In genomic region chr2:64267699-64268098, GRCh38 we compare ENCODE assay signal across 21 cellular contexts.
DNase-seq lines count a peak whose midpoint lies in the region; ATAC-seq and TF ChIP-seq lines count a peak whose summit lies in the region.
"Had no signal": no experiment of that assay in that cellular context is flagged by ENCODE, and none has a peak within 500 bp of the region (broad histone marks: within the 10 kb centered on the region; RNA-seq: fewer than 3 reads in every experiment).

No MANE protein-coding gene starts in this region.

- H3K4me3 Mint-ChIP-seq in T-helper 2 cell treated with Interferon-gamma antibody and Interleukin-4, amounts not matched to agents 5 μg/mL and 100 μg/mL, for 36 hours = no peak overlapping the region
- H3K4me3 Mint-ChIP-seq in activated T-cell treated with anti-CD3 and anti-CD28 coated beads, Interleukin-2, amount 50 U/mL, for 24 hours = no peak overlapping the region
- H3K4me3 Mint-ChIP-seq: activated naive CD8-positive, alpha-beta T cell treated with anti-CD3 and anti-CD28 coated beads, Interleukin-2, amount 10 ng/mL, durations not matched to agents 7 days and 5 days; activated T-cell treated with anti-CD3 and anti-CD28 coated beads, Interleukin-2, amount 50 U/mL, for 4 hours; CD4-positive, CD25-positive, alpha-beta regulatory T cell; naive thymus-derived CD4-positive, alpha-beta T cell; stimulated activated naive CD8-positive, alpha-beta T cell treated with anti-CD3 and anti-CD28 coated beads, Interleukin-15, Interleukin-2, amounts not matched to agents 100 ng/mL and 50 ng/mL, for 24 hours had no signal

- no peaks in the 10 kb centered on the region for H3K36me3 ChIP-seq in MG63

- H3K4me1 Mint-ChIP-seq in T-helper 2 cell treated with Interferon-gamma antibody and Interleukin-4, amounts not matched to agents 5 μg/mL and 100 μg/mL, for 36 hours (ENCODE audit: low read depth) = no peaks in the 10 kb centered on the region
- no peaks in the 10 kb centered on the region for H3K4me1 Mint-ChIP-seq in activated T-cell treated with anti-CD3 and anti-CD28 coated beads, Interleukin-2, amount 50 U/mL, for 24 hours (ENCODE audit: low read depth)
- H3K4me1 Mint-ChIP-seq: activated naive CD8-positive, alpha-beta T cell treated with anti-CD3 and anti-CD28 coated beads, Interleukin-2, amount 10 ng/mL, durations not matched to agents 7 days and 5 days had no signal

- H3K27me3 ChIP-seq in MG63 = no peaks in the 10 kb centered on the region

- peaks cover 2% of the 10 kb centered on the region for H3K36me3 Mint-ChIP-seq in T-helper 2 cell treated with Interferon-gamma antibody and Interleukin-4, amounts not matched to agents 5 μg/mL and 100 μg/mL, for 36 hours (ENCODE audit: low read depth)
- no peaks in the 10 kb centered on the region for H3K36me3 Mint-ChIP-seq in activated T-cell treated with anti-CD3 and anti-CD28 coated beads, Interleukin-2, amount 50 U/mL, for 24 hours (ENCODE audit: low read depth)

- no peak for ATAC-seq in HG03432 (IDR thresholded peaks at IDR 0.05; ENCODE audit: unreplicated experiment)
- ATAC-seq: A549; activated T-cell treated with anti-CD3 and anti-CD28 coated beads, Interleukin-2, amount 50 U/mL, for 4 hours; left ventricle myocardium superior; naive thymus-derived CD4-positive, alpha-beta T cell had no signal

- H3K4me3 ChIP-seq in AG10803 (ENCODE audit: low read length) = no peak overlapping the region
- H3K4me3 ChIP-seq in MG63 = no peak overlapping the region
- H3K4me3 ChIP-seq: A549 had no signal

- DNase-seq in AG10803 (ENCODE audit: low read depth) (peak; percentile 64), MG63 (peak; percentile 27), dermis microvascular lymphatic vessel endothelial cell (ENCODE audit: low read depth in 2 of 2) (peak; percentile 47 to 69), lung microvascular endothelial cell (ENCODE audit: low read depth in 2 of 2) (peak; percentile 46 to 78), NCI-H1694 treated with DMSO at 0.1 percent for 48 hours (lab: John Stamatoyannopoulos, UW) (no peak)
- no peak for DNase-seq in T-helper 2 cell treated with Interferon-gamma antibody and Interleukin-4, amounts not matched to agents 5 μg/mL and 100 μg/mL, for 36 hours (ENCODE audit: low spot score)
- DNase-seq in activated T-cell treated with anti-CD3 and anti-CD28 coated beads, Interleukin-2, amount 50 U/mL, for 24 hours = no peak
- DNase-seq: activated naive CD8-positive, alpha-beta T cell treated with anti-CD3 and anti-CD28 coated beads, Interleukin-2, amount 10 ng/mL, durations not matched to agents 7 days and 5 days; activated T-cell treated with anti-CD3 and anti-CD28 coated beads, Interleukin-2, amount 50 U/mL, for 4 hours; CD4-positive, CD25-positive, alpha-beta regulatory T cell; DMS79 treated with DMSO at 0.1 percent for 48 hours; effector CD8-positive, alpha-beta T cell; hypothalamus; Kasumi-1; left ventricle myocardium superior; naive thymus-derived CD4-positive, alpha-beta T cell; NCI-H1417 treated with DMSO at 0.1 percent for 48 hours; stimulated activated CD4-positive, alpha-beta T cell treated with anti-CD3 and anti-CD28 coated beads, Interleukin-15, amount 100 ng/mL, for 24 hours had no signal

- no peak for TF ChIP-seq CTCF in AG10803 (conservative IDR thresholded peaks at IDR 0.05; ENCODE audit: low read length)

- H3K9me3 ChIP-seq in MG63 = no peaks in the 10 kb centered on the region; the same call in 1 of the 2 replicates

- H3K27me3 Mint-ChIP-seq in T-helper 2 cell treated with Interferon-gamma antibody and Interleukin-4, amounts not matched to agents 5 μg/mL and 100 μg/mL, for 36 hours (ENCODE audit: low read depth) = peaks cover 13% of the 10 kb centered on the region
- H3K27me3 Mint-ChIP-seq in activated T-cell treated with anti-CD3 and anti-CD28 coated beads, Interleukin-2, amount 50 U/mL, for 24 hours = no peaks in the 10 kb centered on the region
- H3K27me3 Mint-ChIP-seq: CD4-positive, CD25-positive, alpha-beta regulatory T cell; stimulated activated naive CD8-positive, alpha-beta T cell treated with anti-CD3 and anti-CD28 coated beads, Interleukin-15, Interleukin-2, amounts not matched to agents 100 ng/mL and 50 ng/mL, for 24 hours had no signal

- H3K9me3 Mint-ChIP-seq in T-helper 2 cell treated with Interferon-gamma antibody and Interleukin-4, amounts not matched to agents 5 μg/mL and 100 μg/mL, for 36 hours = peaks cover 5% of the 10 kb centered on the region
- H3K9me3 Mint-ChIP-seq in activated T-cell treated with anti-CD3 and anti-CD28 coated beads, Interleukin-2, amount 50 U/mL, for 24 hours = peaks cover 6% of the 10 kb centered on the region

- H3K27ac Mint-ChIP-seq in T-helper 2 cell treated with Interferon-gamma antibody and Interleukin-4, amounts not matched to agents 5 μg/mL and 100 μg/mL, for 36 hours = no peak overlapping the region
- H3K27ac Mint-ChIP-seq in activated T-cell treated with anti-CD3 and anti-CD28 coated beads, Interleukin-2, amount 50 U/mL, for 24 hours = no peak overlapping the region
- H3K27ac Mint-ChIP-seq: activated naive CD8-positive, alpha-beta T cell treated with anti-CD3 and anti-CD28 coated beads, Interleukin-2, amount 10 ng/mL, durations not matched to agents 7 days and 5 days; CD4-positive, CD25-positive, alpha-beta regulatory T cell; stimulated activated naive CD8-positive, alpha-beta T cell treated with anti-CD3 and anti-CD28 coated beads, Interleukin-15, Interleukin-2, amounts not matched to agents 100 ng/mL and 50 ng/mL, for 24 hours had no signal

Comparison
In these comparisons a context has a peak if more than half of its experiments do, and no peak if none do; other contexts are left out.
1. DNase-seq: peak in AG10803 (single experiment), MG63 (single experiment), dermis microvascular lymphatic vessel endothelial cell (2 of 2) and lung microvascular endothelial cell (2 of 2); none in T-helper 2 cell treated with Interferon-gamma antibody and Interleukin-4, amounts not matched to agents 5 μg/mL and 100 μg/mL, for 36 hours (single experiment), activated T-cell treated with anti-CD3 and anti-CD28 coated beads, Interleukin-2, amount 50 U/mL, for 24 hours (single experiment) and NCI-H1694 treated with DMSO at 0.1 percent for 48 hours (single experiment).